25 cellular contexts compared by ENCODE assay signal in the genomic region with DNA sequence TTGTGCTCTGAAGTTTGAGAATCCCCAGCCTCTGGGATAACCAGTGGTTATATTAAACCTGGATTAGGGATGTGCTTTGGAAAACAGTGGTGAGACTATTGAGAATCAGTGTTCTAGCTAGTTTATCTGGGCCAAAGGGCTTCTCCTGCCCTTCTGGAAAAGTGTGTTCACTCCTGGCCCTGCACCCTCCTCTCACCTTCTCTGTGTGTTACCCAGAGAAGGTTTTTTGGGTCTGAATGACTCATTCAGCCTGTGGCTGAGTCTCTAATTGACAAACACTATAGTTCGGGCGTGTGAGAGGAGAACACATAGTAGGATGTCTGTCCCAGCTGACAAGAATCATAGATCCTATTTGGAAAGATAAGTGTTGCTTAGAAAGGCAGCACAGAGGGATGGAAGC.
DNase-seq lines count a peak whose midpoint lies in the region; ATAC-seq, FAIRE-seq and TF ChIP-seq lines count a peak whose summit lies in the region.
"Had no signal": no experiment of that assay in that cellular context is flagged by ENCODE, and none has a peak within 500 bp of the region (broad histone marks: within the 10 kb centered on the region; RNA-seq: fewer than 3 reads in every experiment).

No MANE protein-coding gene starts in this region.

- in situ Hi-C loops in GM12878 (cut with MboI): no loop called here

- no peaks in the 10 kb centered on the region for H3K9me3 ChIP-seq in breast epithelium
- no peaks in the 10 kb centered on the region for H3K9me3 ChIP-seq in GM12878 (replicated peaks; ENCODE audit: control insufficient read depth, insufficient read depth, low read length)
- no peaks in the 10 kb centered on the region for H3K9me3 ChIP-seq in tibial nerve
- H3K9me3 ChIP-seq: left ventricle myocardium inferior, prostate gland, thyroid gland had no signal

- H3K36me3 Mint-ChIP-seq in MCF 10A (ENCODE audit: insufficient read depth, unreplicated experiment) (no peaks in the 10 kb centered on the region), nephron progenitor cell (ENCODE audit: low read depth) (no peaks in the 10 kb centered on the region)
- H3K36me3 Mint-ChIP-seq: activated CD4-positive, alpha-beta memory T cell treated with anti-CD3 and anti-CD28 coated beads for 36 hours; CD8-positive, alpha-beta memory T cell had no signal

- no TSS peak for BruUV-seq in MCF 10A (replicated peaks; lab: Mats Ljungman, UMichigan)
- BruUV-seq in GM12878 (replicated peaks; lab: Mats Ljungman, UMichigan): no TSS peak

- peak; percentile 47 for DNase-seq in MCF 10A (ENCODE audit: unreplicated experiment)
- DNase-seq in breast epithelium (ENCODE audit: low spot score in 2 of 2): no peak
- DNase-seq in GM12878 (ENCODE audit: low read depth, low spot score): no peak
- DNase-seq in tibial nerve (ENCODE audit: low spot score in 2 of 2): no peak
- no peak for DNase-seq in nephron progenitor cell
- no peak for DNase-seq in erythroblast (lab: John Stamatoyannopoulos, UW)
- DNase-seq: activated CD4-positive, alpha-beta memory T cell treated with anti-CD3 and anti-CD28 coated beads for 36 hours; activated gamma-delta T cell; CD8-positive, alpha-beta memory T cell; dermis blood vessel endothelial cell; left ventricle myocardium inferior; NCI-H1417 treated with DMSO at 0.1 percent for 48 hours; NCI-H524; stimulated activated CD4-positive, alpha-beta T cell treated with anti-CD3 and anti-CD28 coated beads, Interleukin-1b, Interleukin-23, amount 100 ng/mL, for 48 hours; thyroid gland had no signal

- no peak overlapping the region for H3K27ac ChIP-seq in breast epithelium
- H3K27ac ChIP-seq in GM12878 (ENCODE audit: control insufficient read depth, insufficient read depth): no peak overlapping the region
- peak overlapping the region; percentile 22 for H3K27ac ChIP-seq in layer of hippocampus (ENCODE audit: low read depth, low read length)
- H3K27ac ChIP-seq in tibial nerve: peak overlapping the region in 3 of 4 donors; percentile 31 to 92 (median 82)
- H3K27ac ChIP-seq: cardiac muscle cell, left ventricle myocardium inferior, prostate gland, thyroid gland had no signal

- H3K9ac ChIP-seq in GM12878 (ENCODE audit: control insufficient read depth, insufficient read depth, low read length): no peak overlapping the region

- H3K36me3 ChIP-seq in breast epithelium (no peaks in the 10 kb centered on the region), GM12878 (ENCODE audit: control insufficient read depth in 2 of 2, insufficient read depth in 2 of 2, low read length in 1 of 2) (no peaks in the 10 kb centered on the region), tibial nerve (no peaks in the 10 kb centered on the region)
- H3K36me3 ChIP-seq: cardiac muscle cell, left ventricle myocardium inferior, prostate gland, thyroid gland had no signal

- H3K27ac Mint-ChIP-seq in MCF 10A (ENCODE audit: low read depth, unreplicated experiment) (peak overlapping the region; percentile 3), nephron progenitor cell (no peak overlapping the region)
- H3K27ac Mint-ChIP-seq: activated CD4-positive, alpha-beta memory T cell treated with anti-CD3 and anti-CD28 coated beads for 36 hours; GM23338; stimulated activated memory B cell treated with anti-CD40 and anti-IgM and Interleukin-4, amounts not matched to agents 10 μg/mL and 1 μg/mL and 100 μg/mL, for 72 hours; T-helper 2 cell treated with Interferon-gamma antibody and Interleukin-4, amounts not matched to agents 5 μg/mL and 100 μg/mL, for 36 hours had no signal

- peaks cover 0 to 10% of the 10 kb centered on the region in 2 donors for H3K4me1 ChIP-seq in breast epithelium
- no peaks in the 10 kb centered on the region for H3K4me1 ChIP-seq in GM12878 (ENCODE audit: control insufficient read depth, insufficient read depth, low read length)
- peaks cover 0 to 68% (median 34%) of the 10 kb centered on the region in 4 donors for H3K4me1 ChIP-seq in tibial nerve
- H3K4me1 ChIP-seq: prostate gland had no signal

- 3% methylated on average over 2 of the region's 2 CpGs for WGBS in GM12878 (ENCODE audit: insufficient coverage, insufficient replicate concordance, low lambda C conversion rate, missing lambda C conversion rate)
- WGBS in tibial nerve, 2 donors: 86 to 88% methylated on average over 2 of the region's 2 CpGs

- CTCF ChIA-PET in MCF 10A (lab: Yijun Ruan, JAX) (interaction anchor here (0.7 to 1.0 kb wide), 3 partner anchors 55 to 143 kb away, joined by 3 read pairs; no protein-coding TSS in a partner anchor), GM12878 (lab: Yijun Ruan, JAX) (interaction anchor here (1.2 kb wide), 1 partner anchor 50 kb away, joined by 3 read pairs; no protein-coding TSS in a partner anchor)

- H3K79me2 ChIP-seq in GM12878 (ENCODE audit: control insufficient read depth, insufficient read depth, low read length): no peaks in the 10 kb centered on the region

- no peak overlapping the region for H2AFZ ChIP-seq in GM12878 (ENCODE audit: control insufficient read depth, low read depth, low read length)
- H2AFZ ChIP-seq: GM23338 had no signal

- no peaks in the 10 kb centered on the region for H3K27me3 Mint-ChIP-seq in MCF 10A (ENCODE audit: insufficient read depth, unreplicated experiment)
- peaks cover 2% of the 10 kb centered on the region for H3K27me3 Mint-ChIP-seq in nephron progenitor cell (ENCODE audit: low read depth, poor library complexity)
- H3K27me3 Mint-ChIP-seq: activated CD4-positive, alpha-beta memory T cell treated with anti-CD3 and anti-CD28 coated beads for 36 hours; stimulated activated memory B cell treated with anti-CD40 and anti-IgM and Interleukin-4, amounts not matched to agents 10 μg/mL and 1 μg/mL and 100 μg/mL, for 72 hours had no signal

- TF ChIP-seq POLR2A in breast epithelium (IDR thresholded peaks at IDR 0.05): no peak
- TF ChIP-seq POLR2A in GM12878 (IDR thresholded peaks at IDR 0.05; ENCODE audit: low read depth, low read length): no peak
- no peak for TF ChIP-seq POLR2A in tibial nerve (IDR thresholded peaks at IDR 0.05)
- no peak for TF ChIP-seq POLR2A in erythroblast (IDR thresholded peaks at IDR 0.05; ENCODE audit: low read length)

- RAD21 ChIA-PET in GM12878 (lab: Charles Lee; ENCODE audit: unreplicated experiment): no interaction called here

- intact Hi-C loops in MCF 10A (cut with micrococcal nuclease): no loop called here
- intact Hi-C loops in breast epithelium (cut with DNase I; ENCODE audit: low total_unique reads): no loop called here
- intact Hi-C loops in GM12878 (cut with micrococcal nuclease; ENCODE audit: unreplicated experiment): no loop called here

- no peak for TF ChIP-seq EP300 in GM12878 (IDR thresholded peaks at IDR 0.05; ENCODE audit: borderline replicate concordance in 1 of 2, control insufficient read depth in 1 of 2, low read depth in 2 of 2, low read length in 2 of 2)
- no peak for TF ChIP-seq EP300 in tibial nerve (IDR thresholded peaks at IDR 0.05)

- no peaks in the 10 kb centered on the region for H4K20me1 ChIP-seq in GM12878 (ENCODE audit: control insufficient read depth, insufficient read depth)

- H3K9me3 Mint-ChIP-seq in MCF 10A (ENCODE audit: unreplicated experiment): no peaks in the 10 kb centered on the region
- no peaks in the 10 kb centered on the region for H3K9me3 Mint-ChIP-seq in nephron progenitor cell
- H3K9me3 Mint-ChIP-seq: activated CD4-positive, alpha-beta memory T cell treated with anti-CD3 and anti-CD28 coated beads for 36 hours; CD8-positive, alpha-beta memory T cell; GM23338; stimulated activated memory B cell treated with anti-CD40 and anti-IgM and Interleukin-4, amounts not matched to agents 10 μg/mL and 1 μg/mL and 100 μg/mL, for 72 hours; T-helper 2 cell treated with Interferon-gamma antibody and Interleukin-4, amounts not matched to agents 5 μg/mL and 100 μg/mL, for 36 hours had no signal

- no peak for TF ChIP-seq RAD21 in GM12878 (IDR thresholded peaks at IDR 0.05; ENCODE audit: insufficient read depth, low read depth, low read length)

- ATAC-seq in GM12878: peak; percentile 81
- ATAC-seq in GM21390 (IDR thresholded peaks at IDR 0.05; ENCODE audit: unreplicated experiment): no peak
- ATAC-seq: GM23338; SK-N-SH treated with all-trans-retinoic acid at 6 μM for 48 hours; stimulated activated memory B cell treated with anti-CD40 and anti-IgM and Interleukin-4, amounts not matched to agents 10 μg/mL and 1 μg/mL and 100 μg/mL, for 72 hours had no signal

- H3K4me3 Mint-ChIP-seq in MCF 10A (ENCODE audit: unreplicated experiment) (no peak overlapping the region), nephron progenitor cell (no peak overlapping the region)
- H3K4me3 Mint-ChIP-seq: activated CD4-positive, alpha-beta memory T cell treated with anti-CD3 and anti-CD28 coated beads for 36 hours; CD8-positive, alpha-beta memory T cell; GM23338; stimulated activated memory B cell treated with anti-CD40 and anti-IgM and Interleukin-4, amounts not matched to agents 10 μg/mL and 1 μg/mL and 100 μg/mL, for 72 hours; T-helper 2 cell treated with Interferon-gamma antibody and Interleukin-4, amounts not matched to agents 5 μg/mL and 100 μg/mL, for 36 hours had no signal

- H3K4me2 ChIP-seq in GM12878 (ENCODE audit: control insufficient read depth, insufficient read depth): no peak overlapping the region
- H3K4me2 ChIP-seq: GM23338 had no signal

- SMC1A ChIA-PET in GM12878 (lab: Charles Lee; ENCODE audit: uncharacterized antibody, unreplicated experiment): interaction anchor here (2.0 kb wide), 1 partner anchor 39 kb away, joined by 5 read pairs; no protein-coding TSS in a partner anchor

- no peak for FAIRE-seq in GM12878 (lab: Jason Lieb, UNC)
- FAIRE-seq: A204.1, endothelial cell of umbilical vein had no signal

- TF ChIP-seq CTCF in MCF 10A (IDR thresholded peaks at IDR 0.05; ENCODE audit: unreplicated experiment): no peak
- no peak for TF ChIP-seq CTCF in breast epithelium (IDR thresholded peaks at IDR 0.05)
- no peak for TF ChIP-seq CTCF in GM12878 (IDR thresholded peaks at IDR 0.05 in 2 of 3, conservative IDR thresholded peaks at IDR 0.05 in 1 of 3; ENCODE audit: control insufficient read depth in 2 of 3, extremely low read depth in 1 of 3, insufficient read depth in 1 of 3, low read depth in 3 of 3, low read length in 3 of 3)
- no peak for TF ChIP-seq CTCF in tibial nerve (IDR thresholded peaks at IDR 0.05)
- TF ChIP-seq CTCF in nephron progenitor cell (IDR thresholded peaks at IDR 0.05): no peak

- H3K4me3 ChIP-seq in breast epithelium (no peak overlapping the region), GM12878 (no peak overlapping the region), tibial nerve (no peak overlapping the region)
- H3K4me3 ChIP-seq: cardiac muscle cell, GM23338, left ventricle myocardium inferior, prostate gland, thyroid gland had no signal

- POLR2A ChIA-PET in MCF 10A (lab: Yijun Ruan, JAX): interaction anchor here (2.3 kb wide), 1 partner anchor 67 kb away, joined by 12 read pairs; the partner anchor contains the start of gene LRRC1
- POLR2A ChIA-PET in GM12878 (lab: Charles Lee): no interaction called here

- H3K4me1 Mint-ChIP-seq in MCF 10A (ENCODE audit: insufficient read depth, unreplicated experiment): peaks cover 38% of the 10 kb centered on the region
- peaks cover 12% of the 10 kb centered on the region for H3K4me1 Mint-ChIP-seq in nephron progenitor cell
- H3K4me1 Mint-ChIP-seq: CD8-positive, alpha-beta memory T cell had no signal

- H3K27me3 ChIP-seq in breast epithelium (no peaks in the 10 kb centered on the region), GM12878 (replicated peaks in 1 of 2; ENCODE audit: control insufficient read depth in 2 of 2, insufficient read depth in 2 of 2, low read length in 1 of 2) (peaks cover 0 to 2% of the 10 kb centered on the region in 2 experiments; a peak in 1 of 4 replicates), layer of hippocampus (ENCODE audit: control insufficient read depth, insufficient read depth, low read length) (no peaks in the 10 kb centered on the region), tibial nerve (no peaks in the 10 kb centered on the region)
- H3K27me3 ChIP-seq: cardiac muscle cell, thyroid gland had no signal

Comparison
In these comparisons a context has a peak if more than half of its experiments do, and no peak if none do; other contexts are left out.
1. H3K27ac ChIP-seq: peak in layer of hippocampus (single experiment) and tibial nerve (3 of 4); none in breast epithelium (0 of 2) and GM12878 (single experiment).